Comparison of ENCODE assay signal across 11 cellular contexts in genomic region chr12:110555509-110556406, GRCh38. TPM values are rescaled to one million over a fixed set of nuclear protein-coding genes. Genes with fewer than 3 reads are reported as not detected.
DNase-seq lines count a peak whose midpoint lies in the region; ATAC-seq, FAIRE-seq and TF ChIP-seq lines count a peak whose summit lies in the region.
"Had no signal": no experiment of that assay in that cellular context is flagged by ENCODE, and none has a peak within 500 bp of the region (broad histone marks: within the 10 kb centered on the region; RNA-seq: fewer than 3 reads in every experiment).

No MANE protein-coding gene starts in this region.

- POLR2A ChIA-PET in AG04450 (lab: Yijun Ruan, JAX) (interaction anchor here (0.8 kb wide), 1 partner anchor 9 kb away, joined by 3 read pairs; no protein-coding TSS in a partner anchor), K562 (lab: Yijun Ruan, JAX) (interaction anchor here (0.9 to 1.2 kb wide), 2 partner anchors 11 to 12 kb away, joined by 3 to 4 read pairs; no protein-coding TSS in a partner anchor)
- POLR2A ChIA-PET in activated CD8-positive, alpha-beta T cell treated with anti-CD3 and anti-CD28 coated beads for 36 hours (lab: Charles Lee), result interaction anchor here (0.7 to 1.7 kb wide), 3 partner anchors 23 to 36 kb away, joined by 3 to 5 read pairs (median 4); no protein-coding TSS in a partner anchor

- DNase-seq in AG04450 (ENCODE audit: low read depth, low spot score) (no peak), HFF-Myc (ENCODE audit: extremely low read depth, low read depth) (peak; percentile 65), K562 (ENCODE audit: extremely low read depth in 1 of 4, low spot score in 3 of 4) (no peak), left lung (no peak), NCI-H446 treated with DMSO at 0.1 percent for 48 hours (lab: John Stamatoyannopoulos, UW) (no peak), spleen (no peak)
- no peak for DNase-seq in activated CD8-positive, alpha-beta T cell treated with anti-CD3 and anti-CD28 coated beads for 36 hours
- DNase-seq: stimulated activated CD4-positive, alpha-beta T cell treated with anti-CD3 and anti-CD28 coated beads, Interleukin-1b, Interleukin-23, amount 100 ng/mL, for 48 hours; WERI-Rb-1 had no signal

- peaks cover 87% of the 10 kb centered on the region for H3K79me2 ChIP-seq in K562 (ENCODE audit: control insufficient read depth, insufficient read depth, low read length)

- H3K27ac ChIP-seq in AG04450 (ENCODE audit: low read depth, low read length) (no peak overlapping the region), K562 (ENCODE audit: extremely low read depth, low read depth, low read length) (no peak overlapping the region), left lung (peak overlapping the region; percentile 29 to 49), spleen (no peak overlapping the region)
- H3K27ac ChIP-seq: WERI-Rb-1 had no signal

- no peak overlapping the region for H3K27ac Mint-ChIP-seq in activated CD8-positive, alpha-beta T cell treated with anti-CD3 and anti-CD28 coated beads for 36 hours

- 43% methylated on average over 9 of the region's 9 CpGs for WGBS in K562 (ENCODE audit: insufficient coverage, low coverage, missing lambda C conversion rate)
- WGBS in spleen, 5 donors, result 71 to 82% (median 78%) methylated on average over 9 of the region's 9 CpGs

- 0 out of 2 replicates have a peak, but pooled peaks cover 6% of the 10 kb centered on the region for H4K20me1 ChIP-seq in K562 (replicated peaks; ENCODE audit: control insufficient read depth, insufficient read depth, low read length)

- intact Hi-C loops in K562 (cut with micrococcal nuclease), result loop anchor here (10.0 kb wide), 1 partner anchor 329 kb away; no protein-coding TSS in a partner anchor
- intact Hi-C loops in left lung (cut with DNase I), result no loop called here
- intact Hi-C loops in spleen (cut with DNase I; ENCODE audit: low total_unique reads), result loop anchor here (2.0 kb wide), 1 partner anchor 27 kb away; the partner anchor contains the start of gene PPTC7
- intact Hi-C loops in activated CD8-positive, alpha-beta T cell treated with anti-CD3 and anti-CD28 coated beads for 36 hours (cut with micrococcal nuclease), result no loop called here

- H3K4me2 ChIP-seq in K562 (ENCODE audit: insufficient read depth, low read length), result no peak overlapping the region

- H3K9me3 Mint-ChIP-seq in activated CD8-positive, alpha-beta T cell treated with anti-CD3 and anti-CD28 coated beads for 36 hours, result peaks cover 9% of the 10 kb centered on the region

- peaks cover 56% of the 10 kb centered on the region for H3K4me1 Mint-ChIP-seq in activated CD8-positive, alpha-beta T cell treated with anti-CD3 and anti-CD28 coated beads for 36 hours (ENCODE audit: low read depth)

- no peak overlapping the region for H3K4me3 Mint-ChIP-seq in activated CD8-positive, alpha-beta T cell treated with anti-CD3 and anti-CD28 coated beads for 36 hours
- H3K4me3 Mint-ChIP-seq: brain had no signal

- H3K9ac ChIP-seq in K562 (ENCODE audit: insufficient read depth in 1 of 2, low read depth in 2 of 2, low read length in 2 of 2), result no peak overlapping the region

- in situ Hi-C loops in K562 (cut with MboI), result no loop called here

- no peaks in the 10 kb centered on the region for H3K27me3 ChIP-seq in AG04450 (ENCODE audit: control insufficient read depth, insufficient read depth, low read length)
- H3K27me3 ChIP-seq in K562 (ENCODE audit: control insufficient read depth in 2 of 2, insufficient read depth in 2 of 2, low read length in 2 of 2), result no peaks in the 10 kb centered on the region
- H3K27me3 ChIP-seq in left lung, result no peaks in the 10 kb centered on the region
- H3K27me3 ChIP-seq in spleen (replicated peaks in 1 of 7), result no peaks in the 10 kb centered on the region

- H3K4me1 ChIP-seq in K562 (replicated peaks in 1 of 2; ENCODE audit: control insufficient read depth in 2 of 2, insufficient read depth in 2 of 2, low read length in 2 of 2), result peaks cover 0 to 12% of the 10 kb centered on the region in 2 experiments; a peak in 3 of 5 replicates
- peaks cover 16 to 40% of the 10 kb centered on the region in 2 donors for H3K4me1 ChIP-seq in left lung
- peaks cover 19 to 95% (median 68%) of the 10 kb centered on the region in 6 donors for H3K4me1 ChIP-seq in spleen

- no peak overlapping the region for H2AFZ ChIP-seq in K562 (ENCODE audit: low read depth, low read length)

- ATAC-seq in K562 (no peak), left lung (peak; percentile 40), GM21526 (IDR thresholded peaks at IDR 0.05; ENCODE audit: low FRiP score, unreplicated experiment) (no peak)
- ATAC-seq in activated CD8-positive, alpha-beta T cell treated with anti-CD3 and anti-CD28 coated beads for 36 hours, result no peak

- H3K36me3 Mint-ChIP-seq in activated CD8-positive, alpha-beta T cell treated with anti-CD3 and anti-CD28 coated beads for 36 hours (ENCODE audit: low read depth), result peaks cover 26% of the 10 kb centered on the region

- CTCF ChIA-PET in AG04450 (lab: Charles Lee), result interaction anchor here (1.4 to 4.7 kb wide), 2 partner anchors 20 to 45 kb away, joined by 4 to 48 read pairs; no protein-coding TSS in a partner anchor
- CTCF ChIA-PET in K562 (lab: Yijun Ruan, JAX; ENCODE audit: low intra/inter-chr PET ratio), result interaction anchor here (0.6 kb wide), 1 partner anchor 42 kb away, joined by 3 read pairs; no protein-coding TSS in a partner anchor
- CTCF ChIA-PET in activated CD8-positive, alpha-beta T cell treated with anti-CD3 and anti-CD28 coated beads for 36 hours (lab: Charles Lee), result interaction anchor here (1.1 to 8.5 kb wide), 4 partner anchors 18 to 47 kb away, joined by 3 to 171 read pairs (median 6); no protein-coding TSS in a partner anchor

- TF ChIP-seq RAD21 in K562 (CRISPR knock-in tag; conservative IDR thresholded peaks at IDR 0.05 in 1 of 2, IDR thresholded peaks at IDR 0.05 in 1 of 2), result no peak

- no peak for TF ChIP-seq EP300 in K562 (IDR thresholded peaks at IDR 0.05; ENCODE audit: low read length)

- TF ChIP-seq CTCF in AG04450 (IDR thresholded peaks at IDR 0.05; ENCODE audit: low read depth, low read length) (no peak), HFF-Myc (IDR thresholded peaks at IDR 0.05; ENCODE audit: low read depth, low read length, missing control alignments) (no peak), K562 (IDR thresholded peaks at IDR 0.05 in 2 of 3, conservative IDR thresholded peaks at IDR 0.05 in 1 of 3; ENCODE audit: insufficient read depth in 2 of 3, low read depth in 1 of 3, low read length in 3 of 3) (no peak), left lung (IDR thresholded peaks at IDR 0.05) (no peak), spleen (IDR thresholded peaks at IDR 0.05 in 8 of 11, conservative IDR thresholded peaks at IDR 0.05 in 3 of 11) (no peak)
- no peak for TF ChIP-seq CTCF in activated CD8-positive, alpha-beta T cell treated with anti-CD3 and anti-CD28 coated beads for 36 hours (IDR thresholded peaks at IDR 0.05)

- no peak for TF ChIP-seq POLR2A in K562 (conservative IDR thresholded peaks at IDR 0.05)
- TF ChIP-seq POLR2A in spleen (IDR thresholded peaks at IDR 0.05), result no peak

- no TSS peak for BruUV-seq in K562 (replicated peaks; lab: Mats Ljungman, UMichigan)

- no peaks in the 10 kb centered on the region for H3K9me1 ChIP-seq in K562 (ENCODE audit: control insufficient read depth, insufficient read depth, low read length)

- H3K27me3 Mint-ChIP-seq in activated CD8-positive, alpha-beta T cell treated with anti-CD3 and anti-CD28 coated beads for 36 hours, result no peaks in the 10 kb centered on the region
- H3K27me3 Mint-ChIP-seq: brain had no signal

- H3K9me3 ChIP-seq in AG04450 (ENCODE audit: control insufficient read depth, insufficient read depth, low read length), result peaks cover 3% of the 10 kb centered on the region; the same call in 1 of the 2 replicates
- no peaks in the 10 kb centered on the region for H3K9me3 ChIP-seq in K562 (replicated peaks; ENCODE audit: control insufficient read depth, insufficient read depth, low read depth, low read length)
- no peaks in the 10 kb centered on the region for H3K9me3 ChIP-seq in left lung
- peaks cover 0 to 8% (median 2%) of the 10 kb centered on the region in 8 donors for H3K9me3 ChIP-seq in spleen

- peak; percentile 11 for FAIRE-seq in K562 (lab: Jason Lieb, UNC)

- H3K36me3 ChIP-seq in K562 (ENCODE audit: control insufficient read depth, insufficient read depth, low read length), result peaks cover 22% of the 10 kb centered on the region; the same call in 2 of the 3 replicates
- peaks cover 0 to 9% of the 10 kb centered on the region in 2 donors for H3K36me3 ChIP-seq in left lung
- H3K36me3 ChIP-seq in spleen, result peaks cover 0 to 17% (median 9%) of the 10 kb centered on the region in 6 donors

- peak overlapping the region; percentile 34 for H3K4me3 ChIP-seq in AG04450 (ENCODE audit: low read depth, low read length)
- peak overlapping the region; percentile 10 for H3K4me3 ChIP-seq in HFF-Myc (replicated peaks; ENCODE audit: low read depth, low read length)
- no peak overlapping the region for H3K4me3 ChIP-seq in K562
- no peak overlapping the region for H3K4me3 ChIP-seq in left lung
- no peak overlapping the region for H3K4me3 ChIP-seq in spleen

RNA-seq across cellular contexts. Expression of gene PPTC7, which starts 27.4 kb away (rescaled TPM):
- polyA plus RNA-seq in AG04450 (2011; rRNA removed), result 9.3 and 11.4 TPM in 2 replicates
- 11.7 and 15.8 TPM in 2 replicates for polyA minus RNA-seq in AG04450 (2011; rRNA and poly(A)+ RNA removed)
- total RNA-seq in K562 (2011; cell fraction: chromatin; rRNA removed; ENCODE audit: low replicate concordance), result 18.9 and 40.1 TPM in 2 replicates
- total RNA-seq in K562 (2011; cell fraction: nucleolus; rRNA removed), result 12.0 and 15.0 TPM in 2 replicates
- 29.2 and 51.3 TPM in 2 replicates for total RNA-seq in K562 (2011; cell fraction: nucleoplasm; rRNA removed)
- total RNA-seq in K562 (2014; rRNA removed), result 5.3 and 5.4 TPM in 2 replicates
- 11.9 and 12.1 TPM in 2 replicates for total RNA-seq in K562 (2014; rRNA removed; fragmentation: Illumina TruSeq; extraction: Trizol)
- total RNA-seq in K562 (2015; rRNA removed; fragmentation: Illumina TruSeq; extraction: Trizol), result 7.6 and 8.0 TPM in 2 replicates
- total RNA-seq in K562 (2021), result 19.3 and 21.8 TPM in 2 replicates
- polyA plus RNA-seq in K562 (2011; rRNA removed), result 21.6 and 23.1 TPM in 2 replicates
- 7.9 and 14.3 TPM in 2 replicates for polyA plus RNA-seq in K562 (2011; cell fraction: cytosol; rRNA removed)
- 17.9 and 24.3 TPM in 2 replicates for polyA plus RNA-seq in K562 (2011; cell fraction: nucleus; rRNA removed)
- 13.8 and 15.4 TPM in 2 replicates for polyA plus RNA-seq in K562 (2012)
- polyA plus RNA-seq in K562 (2014; fragmentation: Illumina TruSeq; extraction: Trizol), result 18.2 and 19.5 TPM in 2 replicates
- 1 to 10 TPM; 2.6 to 4.7 TPM for polyA plus RNA-seq in K562 (2014; fragmentation: Nextera tagmentation; extraction: Ambion mirVana)
- 15.2 and 16.9 TPM in 2 replicates for polyA plus RNA-seq in K562 (2014; rRNA removed)
- 36.0 and 39.7 TPM in 2 replicates for polyA minus RNA-seq in K562 (2011; rRNA and poly(A)+ RNA removed)
- 14.9 and 17.1 TPM in 2 replicates for polyA minus RNA-seq in K562 (2011; cell fraction: cytosol; rRNA and poly(A)+ RNA removed)
- polyA minus RNA-seq in K562 (2011; cell fraction: nucleus; rRNA and poly(A)+ RNA removed), result 11.0 and 20.3 TPM in 2 replicates
- 10 to 100 TPM; 22.3 to 24.2 TPM for total RNA-seq in left lung
- total RNA-seq in spleen, result 10 to 100 TPM; 20.1 to 27.3 (median 26.5) TPM
- polyA plus RNA-seq in spleen, result 1 to 10 TPM; 7.5 to 9.9 (median 8.3) TPM
- total RNA-seq in activated CD8-positive, alpha-beta T cell treated with anti-CD3 and anti-CD28 coated beads for 36 hours, result 10 to 100 TPM; 43.1 to 44.5 TPM

RNA-seq across cellular contexts. Expression of gene RAD9B, which starts 53.6 kb away (rescaled TPM):
- polyA plus RNA-seq in AG04450 (2011; rRNA removed) (0.07 and 0.26 TPM in 2 replicates), K562 (2011; rRNA removed) (0.24 and 0.42 TPM in 2 replicates), K562 (2014; fragmentation: Illumina TruSeq; extraction: Trizol) (0.28 and 0.43 TPM in 2 replicates), K562 (2014; fragmentation: Nextera tagmentation; extraction: Ambion mirVana) (under 1 TPM; 0.49 to 0.83 TPM), K562 (2014; rRNA removed) (0.31 and 0.32 TPM in 2 replicates), spleen (under 1 TPM; 0.35 to 0.74 (median 0.61) TPM)
- 0.17 TPM in 1 of 2 replicates, not detected in the other for polyA minus RNA-seq in AG04450 (2011; rRNA and poly(A)+ RNA removed)
- 0.28 and 0.79 TPM in 2 replicates for total RNA-seq in K562 (2011; cell fraction: chromatin; rRNA removed; ENCODE audit: low replicate concordance)
- 0.13 and 0.17 TPM in 2 replicates for total RNA-seq in K562 (2011; cell fraction: nucleolus; rRNA removed)
- total RNA-seq in K562 (2011; cell fraction: nucleoplasm; rRNA removed), result 0.29 and 0.69 TPM in 2 replicates
- total RNA-seq in K562 (2014; rRNA removed) (0.05 and 0.69 TPM in 2 replicates), K562 (2014; rRNA removed; fragmentation: Illumina TruSeq; extraction: Trizol) (0.65 and 0.80 TPM in 2 replicates), K562 (2015; rRNA removed; fragmentation: Illumina TruSeq; extraction: Trizol) (0.43 and 0.64 TPM in 2 replicates), K562 (2021) (0.31 and 0.51 TPM in 2 replicates), left lung (1 to 10 TPM in 1 of 2 donors, under 1 TPM in 1; 0.55 to 1.3 TPM), spleen (1 to 10 TPM in 6 of 7 donors, under 1 TPM in 1; 0.67 to 2.2 (median 1.4) TPM)
- 0.28 and 0.34 TPM in 2 replicates for polyA plus RNA-seq in K562 (2011; cell fraction: cytosol; rRNA removed)
- polyA plus RNA-seq in K562 (2011; cell fraction: nucleus; rRNA removed), result 0.20 and 0.73 TPM in 2 replicates
- polyA plus RNA-seq in K562 (2012), result 0.34 and 1.2 TPM in 2 replicates
- 0.14 and 2.3 TPM in 2 replicates for polyA minus RNA-seq in K562 (2011; rRNA and poly(A)+ RNA removed)
- polyA minus RNA-seq in K562 (2011; cell fraction: cytosol; rRNA and poly(A)+ RNA removed), result not detected in 2 replicates
- polyA minus RNA-seq in K562 (2011; cell fraction: nucleus; rRNA and poly(A)+ RNA removed), result not detected in 2 replicates
- 1 to 10 TPM; 1.7 to 1.9 TPM for total RNA-seq in activated CD8-positive, alpha-beta T cell treated with anti-CD3 and anti-CD28 coated beads for 36 hours

RNA-seq across cellular contexts. Expression of gene VPS29, which starts 53.8 kb away (rescaled TPM):
- polyA plus RNA-seq in AG04450 (2011; rRNA removed), result 135 and 170 TPM in 2 replicates
- 26.2 and 38.4 TPM in 2 replicates for polyA minus RNA-seq in AG04450 (2011; rRNA and poly(A)+ RNA removed)
- 69.7 and 167 TPM in 2 replicates for total RNA-seq in K562 (2011; cell fraction: chromatin; rRNA removed; ENCODE audit: low replicate concordance)
- 43.2 and 47.9 TPM in 2 replicates for total RNA-seq in K562 (2011; cell fraction: nucleolus; rRNA removed)
- 103 and 144 TPM in 2 replicates for total RNA-seq in K562 (2011; cell fraction: nucleoplasm; rRNA removed)
- 69.6 and 85.8 TPM in 2 replicates for total RNA-seq in K562 (2014; rRNA removed)
- 166 and 190 TPM in 2 replicates for total RNA-seq in K562 (2014; rRNA removed; fragmentation: Illumina TruSeq; extraction: Trizol)
- 143 and 162 TPM in 2 replicates for total RNA-seq in K562 (2015; rRNA removed; fragmentation: Illumina TruSeq; extraction: Trizol)
- 117 and 125 TPM in 2 replicates for total RNA-seq in K562 (2021)
- 218 and 272 TPM in 2 replicates for polyA plus RNA-seq in K562 (2011; rRNA removed)
- polyA plus RNA-seq in K562 (2011; cell fraction: cytosol; rRNA removed), result 70.1 and 115 TPM in 2 replicates
- polyA plus RNA-seq in K562 (2011; cell fraction: nucleus; rRNA removed), result 72.2 and 128 TPM in 2 replicates
- polyA plus RNA-seq in K562 (2012), result 163 and 172 TPM in 2 replicates
- 225 and 273 TPM in 2 replicates for polyA plus RNA-seq in K562 (2014; fragmentation: Illumina TruSeq; extraction: Trizol)
- polyA plus RNA-seq in K562 (2014; fragmentation: Nextera tagmentation; extraction: Ambion mirVana), result 100 to 1,000 TPM; 550 to 638 TPM
- polyA plus RNA-seq in K562 (2014; rRNA removed), result 269 and 342 TPM in 2 replicates
- 126 and 146 TPM in 2 replicates for polyA minus RNA-seq in K562 (2011; rRNA and poly(A)+ RNA removed)
- polyA minus RNA-seq in K562 (2011; cell fraction: cytosol; rRNA and poly(A)+ RNA removed), result 33.7 and 46.7 TPM in 2 replicates
- 29.8 and 58.5 TPM in 2 replicates for polyA minus RNA-seq in K562 (2011; cell fraction: nucleus; rRNA and poly(A)+ RNA removed)
- 100 to 1,000 TPM in 1 of 2 donors, 10 to 100 TPM in 1; 91.7 to 115 TPM for total RNA-seq in left lung
- 100 to 1,000 TPM in 4 of 7 donors, 10 to 100 TPM in 3; 77.9 to 131 (median 103) TPM for total RNA-seq in spleen
- polyA plus RNA-seq in spleen, result 100 to 1,000 TPM; 152 to 228 (median 193) TPM
- total RNA-seq in activated CD8-positive, alpha-beta T cell treated with anti-CD3 and anti-CD28 coated beads for 36 hours, result 10 to 100 TPM; 71.7 to 76.4 TPM

RNA-seq across cellular contexts. Expression of gene TCTN1, which starts 58.2 kb away (rescaled TPM):
- polyA plus RNA-seq in AG04450 (2011; rRNA removed), result 32.7 and 35.4 TPM in 2 replicates
- 14.4 and 19.4 TPM in 2 replicates for polyA minus RNA-seq in AG04450 (2011; rRNA and poly(A)+ RNA removed)
- total RNA-seq in K562 (2011; cell fraction: chromatin; rRNA removed; ENCODE audit: low replicate concordance), result 16.6 and 18.2 TPM in 2 replicates
- 8.3 and 13.5 TPM in 2 replicates for total RNA-seq in K562 (2011; cell fraction: nucleolus; rRNA removed)
- 15.0 and 27.9 TPM in 2 replicates for total RNA-seq in K562 (2011; cell fraction: nucleoplasm; rRNA removed)
- total RNA-seq in K562 (2014; rRNA removed), result 5.1 and 5.5 TPM in 2 replicates
- 3.7 and 4.7 TPM in 2 replicates for total RNA-seq in K562 (2014; rRNA removed; fragmentation: Illumina TruSeq; extraction: Trizol)
- total RNA-seq in K562 (2015; rRNA removed; fragmentation: Illumina TruSeq; extraction: Trizol), result 5.1 and 6.3 TPM in 2 replicates
- 3.8 and 4.0 TPM in 2 replicates for total RNA-seq in K562 (2021)
- polyA plus RNA-seq in K562 (2011; rRNA removed), result 11.4 and 12.5 TPM in 2 replicates
- 9.8 and 10.2 TPM in 2 replicates for polyA plus RNA-seq in K562 (2011; cell fraction: cytosol; rRNA removed)
- polyA plus RNA-seq in K562 (2011; cell fraction: nucleus; rRNA removed), result 26.2 and 26.6 TPM in 2 replicates
- 6.4 and 15.2 TPM in 2 replicates for polyA plus RNA-seq in K562 (2012)
- polyA plus RNA-seq in K562 (2014; fragmentation: Illumina TruSeq; extraction: Trizol), result 4.2 and 5.7 TPM in 2 replicates
- polyA plus RNA-seq in K562 (2014; fragmentation: Nextera tagmentation; extraction: Ambion mirVana), result under 1 TPM; 0.32 to 0.98 TPM
- polyA plus RNA-seq in K562 (2014; rRNA removed), result 3.7 and 7.2 TPM in 2 replicates
- 9.4 and 10.4 TPM in 2 replicates for polyA minus RNA-seq in K562 (2011; rRNA and poly(A)+ RNA removed)
- 2.3 and 5.8 TPM in 2 replicates for polyA minus RNA-seq in K562 (2011; cell fraction: cytosol; rRNA and poly(A)+ RNA removed)
- polyA minus RNA-seq in K562 (2011; cell fraction: nucleus; rRNA and poly(A)+ RNA removed), result 10.5 and 16.1 TPM in 2 replicates
- 10 to 100 TPM; 34.1 to 44.5 TPM for total RNA-seq in left lung
- 10 to 100 TPM; 14.8 to 30.8 (median 24.5) TPM for total RNA-seq in spleen
- polyA plus RNA-seq in spleen, result 10 to 100 TPM in 2 of 3 donors, 1 to 10 TPM in 1; 8.4 to 21.0 (median 14.7) TPM
- 1 to 10 TPM; 7.9 to 8.6 TPM for total RNA-seq in activated CD8-positive, alpha-beta T cell treated with anti-CD3 and anti-CD28 coated beads for 36 hours

Comparison
In these comparisons a context has a peak if more than half of its experiments do, and no peak if none do; other contexts are left out.
1. H3K27ac ChIP-seq: peak in left lung (2 of 2); none in AG04450 (single experiment), K562 (single experiment) and spleen (0 of 8).
2. H3K4me3 ChIP-seq: peak in AG04450 (single experiment) and HFF-Myc (single experiment); none in K562 (single experiment), left lung (0 of 2) and spleen (0 of 8).
3. intact Hi-C loops: an anchor here in K562 (10.0 kb wide) and spleen (2.0 kb wide); none called in left lung and activated CD8-positive, alpha-beta T cell treated with anti-CD3 and anti-CD28 coated beads for 36 hours.